Comparison of ENCODE assay signal across 18 cellular contexts in the genomic region with DNA sequence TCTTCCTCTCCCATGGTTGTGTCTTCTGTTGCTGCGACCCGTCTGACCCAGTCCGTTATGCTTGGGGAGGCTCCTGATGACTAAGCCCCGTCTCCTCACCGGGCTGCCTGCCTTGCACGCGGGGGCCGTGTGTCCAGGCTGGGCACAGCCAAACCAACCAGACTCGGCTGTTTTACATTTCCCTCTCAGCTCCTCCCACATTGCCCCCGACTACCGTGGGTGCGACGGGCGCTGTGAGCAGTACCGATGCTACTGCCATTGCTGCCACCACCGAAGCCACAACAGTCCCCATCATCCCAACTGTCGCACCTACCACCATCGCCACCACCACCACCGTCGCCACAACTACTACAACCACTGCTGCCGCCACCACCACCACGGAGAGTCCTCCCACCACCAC. TPM values are rescaled to one million over a fixed set of nuclear protein-coding genes. Genes with fewer than 3 reads are reported as not detected.
A peak's percentile ranks its signal among the peaks of the same experiment; 100 is the strongest.
DNase-seq lines count a peak whose midpoint lies in the region; ATAC-seq and TF ChIP-seq lines count a peak whose summit lies in the region.
"Had no signal": no experiment of that assay in that cellular context is flagged by ENCODE, and none has a peak within 500 bp of the region (broad histone marks: within the 10 kb centered on the region; RNA-seq: fewer than 3 reads in every experiment).

No MANE protein-coding gene starts in this region.

- ATAC-seq in natural killer cell, result no peak
- ATAC-seq in esophagus mucosa, result no peak
- ATAC-seq in HG02884 (IDR thresholded peaks at IDR 0.05; ENCODE audit: unreplicated experiment), result no peak
- ATAC-seq: HCT116 had no signal

- H3K9me3 ChIP-seq in spleen, result no peaks in the 10 kb centered on the region

- H3K9me3 Mint-ChIP-seq in natural killer cell, result no peaks in the 10 kb centered on the region

- no peaks in the 10 kb centered on the region for H3K36me3 ChIP-seq in spleen

- TF ChIP-seq CTCF in spleen (IDR thresholded peaks at IDR 0.05 in 8 of 11, conservative IDR thresholded peaks at IDR 0.05 in 3 of 11), result no peak
- TF ChIP-seq CTCF in natural killer cell (IDR thresholded peaks at IDR 0.05), result no peak

- no peak for TF ChIP-seq POLR2A in spleen (IDR thresholded peaks at IDR 0.05)

- intact Hi-C loops in spleen (cut with DNase I; ENCODE audit: low total_unique reads), result no loop called here
- intact Hi-C loops in natural killer cell (cut with micrococcal nuclease), result no loop called here

- H3K4me1 Mint-ChIP-seq in natural killer cell, result peaks cover 5 to 6% of the 10 kb centered on the region in 2 donors

- H3K4me1 ChIP-seq in spleen, result peaks cover 0 to 27% (median under 1%) of the 10 kb centered on the region in 6 donors

- H3K27me3 ChIP-seq in spleen (replicated peaks in 1 of 7), result no peaks in the 10 kb centered on the region

- no peak overlapping the region for H3K4me3 ChIP-seq in spleen

- WGBS in spleen, 5 donors, result 88 to 96% (median 91%) methylated on average over 20 to 22 of the region's 22 CpGs

- H3K27ac ChIP-seq in caudate nucleus (ENCODE audit: low read depth, low read length) (peak overlapping the region; percentile 6), spleen (peak overlapping the region in 5 of 8 donors; percentile 42 to 64 (median 55))
- H3K27ac ChIP-seq: C4-2B, HL-60, RWPE1 had no signal

- no peaks in the 10 kb centered on the region for H3K36me3 Mint-ChIP-seq in natural killer cell

- peaks cover 0 to 10% of the 10 kb centered on the region in 2 donors for H3K27me3 Mint-ChIP-seq in natural killer cell (ENCODE audit: low read depth in 2 of 2)

- DNase-seq in AG20443 (ENCODE audit: low spot score) (peak; percentile 25), caudate nucleus (lab: John Stamatoyannopoulos, UW) (no peak), kidney tubule cell (ENCODE audit: low spot score) (peak; percentile 13), spleen (no peak), natural killer cell (no peak)
- no peak for DNase-seq in activated CD4-positive, alpha-beta T cell treated with anti-CD3 and anti-CD28 coated beads for 48 hours
- DNase-seq: KBM-7, NCI-H1048, NCI-H2107, NCI-H345, NCI-H526 treated with DMSO at 0.1 percent for 48 hours had no signal

- no peak overlapping the region for H3K27ac Mint-ChIP-seq in natural killer cell

- no peak overlapping the region for H3K4me3 Mint-ChIP-seq in natural killer cell

RNA-seq across cellular contexts. Expression of gene CNTN2, which starts 46.0 kb away (rescaled TPM):
- 1 to 10 TPM in 1 of 7 donors, under 1 TPM in 3, not detected in 3; 0.06 to 2.6 (median 0.27) TPM for total RNA-seq in spleen
- polyA plus RNA-seq in spleen, result under 1 TPM; 0.02 to 0.38 (median 0.05) TPM
- not detected for total RNA-seq in natural killer cell
- total RNA-seq in esophagus mucosa, result 0.04 TPM
- total RNA-seq: OCI-LY7 had no signal

Comparison
In these comparisons a context has a peak if more than half of its experiments do, and no peak if none do; other contexts are left out.
1. DNase-seq: peak in AG20443 (single experiment) and kidney tubule cell (single experiment); none in caudate nucleus (0 of 61), spleen (single experiment), natural killer cell (single experiment) and activated CD4-positive, alpha-beta T cell treated with anti-CD3 and anti-CD28 coated beads for 48 hours (single experiment).